8 cellular contexts compared by ENCODE assay signal in the genomic region with DNA sequence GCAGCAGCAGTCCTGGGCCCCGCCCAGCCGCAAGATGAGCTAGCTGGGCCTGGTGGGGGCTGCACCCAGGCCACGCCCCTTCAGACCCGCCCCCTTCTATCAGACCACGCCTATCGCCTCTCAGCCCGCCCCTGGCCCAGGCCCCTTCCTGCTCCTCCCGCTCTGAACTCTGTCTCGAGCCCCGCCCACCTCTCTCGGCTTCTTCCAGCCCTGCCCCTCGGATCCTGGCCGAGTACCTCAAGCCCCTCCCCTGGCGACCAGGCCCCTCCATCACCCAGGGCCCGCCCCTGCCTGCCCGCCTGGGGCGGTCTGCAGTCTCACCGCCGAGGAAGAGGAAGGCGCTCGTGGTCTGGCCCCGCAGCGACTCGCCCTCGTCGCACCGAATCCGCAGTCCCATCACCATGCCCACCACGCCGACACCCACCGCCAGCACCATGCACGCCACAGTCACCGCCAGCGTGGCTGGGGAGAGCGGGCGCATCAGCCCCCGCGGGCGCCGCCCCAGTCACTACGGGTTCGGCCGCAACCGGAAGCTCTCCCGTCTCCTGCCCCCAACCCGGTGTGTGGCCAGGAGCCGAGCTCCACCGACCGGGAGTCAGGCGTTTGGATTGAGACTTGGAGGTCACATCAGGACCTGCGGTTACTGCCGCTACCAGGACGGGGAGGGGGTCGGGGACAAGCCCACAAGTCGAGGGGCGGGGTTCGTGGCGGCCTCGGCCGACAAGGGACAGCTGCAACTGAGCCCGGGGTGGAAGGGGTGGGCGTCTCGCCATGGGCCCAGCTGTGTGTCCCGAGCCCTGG. TPM values are rescaled to one million over a fixed set of nuclear protein-coding genes. Genes with fewer than 3 reads are reported as not detected.
DNase-seq lines count a peak whose midpoint lies in the region; ATAC-seq, FAIRE-seq and TF ChIP-seq lines count a peak whose summit lies in the region.

No MANE protein-coding gene starts in this region.

- H4K20me1 ChIP-seq in HepG2 (ENCODE audit: insufficient read depth, low read length) = no peaks in the 10 kb centered on the region

- TF ChIP-seq EP300 in HepG2 (IDR thresholded peaks at IDR 0.05; ENCODE audit: low read depth in 2 of 2, low read length in 2 of 2) = no peak
- peak; percentile 22; the same call in 1 of the 2 replicates for TF ChIP-seq EP300 in HepG2 (CRISPR knock-in tag; IDR thresholded peaks at IDR 0.05; ENCODE audit: borderline replicate concordance)

- TF ChIP-seq RAD21 in HepG2 (CRISPR knock-in tag; IDR thresholded peaks at IDR 0.05) = peak; percentile 70

- POLR2A ChIA-PET in HepG2 (lab: Yijun Ruan, JAX) = interaction anchor here (1.1 to 2.3 kb wide), 15 partner anchors 9 to 106 kb away, joined by 3 to 91 read pairs (median 9); partner anchors contain the start of genes LIM2 and VSIG10L

- CTCF ChIA-PET in HepG2 (lab: Yijun Ruan, JAX; ENCODE audit: low intra/inter-chr PET ratio, low total read pairs) = no interaction called here

- peaks cover 37% of the 10 kb centered on the region for H3K79me2 ChIP-seq in HepG2 (ENCODE audit: insufficient read depth, low read length)

- WGBS in HepG2 (ENCODE audit: low lambda C conversion rate) = 0% methylated on average over 11 of the region's 64 CpGs

- H3K27me3 Mint-ChIP-seq in dendritic cell treated with granulocyte-macrophage colony-stimulating factor and Interleukin-4, amounts not matched to agents 40 ng/mL and 50 ng/mL, for 4 days = no peaks in the 10 kb centered on the region

- TSS peak; percentile 43 for BruUV-seq in HepG2 (replicated peaks; lab: Mats Ljungman, UMichigan)

- TF ChIP-seq POLR2A in HepG2 (IDR thresholded peaks at IDR 0.05; ENCODE audit: insufficient read depth in 1 of 2, low read depth in 2 of 2, low read length in 2 of 2) = peak in 1 of 2 experiments; percentile 82

- peaks cover 68% of the 10 kb centered on the region for H3K4me1 Mint-ChIP-seq in dendritic cell treated with granulocyte-macrophage colony-stimulating factor and Interleukin-4, amounts not matched to agents 40 ng/mL and 50 ng/mL, for 4 days (ENCODE audit: low read depth)

- no peaks in the 10 kb centered on the region for H3K9me3 Mint-ChIP-seq in dendritic cell treated with granulocyte-macrophage colony-stimulating factor and Interleukin-4, amounts not matched to agents 40 ng/mL and 50 ng/mL, for 4 days

- intact Hi-C loops in dendritic cell treated with granulocyte-macrophage colony-stimulating factor and Interleukin-4, amounts not matched to agents 40 ng/mL and 50 ng/mL, for 4 days (cut with micrococcal nuclease) = loop anchor here (1.0 kb wide), 2 partner anchors 27 to 28 kb away; no protein-coding TSS in a partner anchor
- intact Hi-C loops in HepG2 (cut with micrococcal nuclease; ENCODE audit: unreplicated experiment) = loop anchor here (1.0 kb wide), 2 partner anchors 13 to 40 kb away; no protein-coding TSS in a partner anchor

- H3K4me3 ChIP-seq in HepG2 (replicated peaks in 1 of 3; ENCODE audit: insufficient read depth in 1 of 3, low read depth in 2 of 3, low read length in 3 of 3) = peak overlapping the region; percentile 80 to 94 (median 94)

- in situ Hi-C loops in HepG2 (cut with HindIII; ENCODE audit: extremely low pct_ligation_motif_present, low pct_unique_long_range_greater_than_20kb) = no loop called here

- DNase-seq in NCI-H146 (lab: John Stamatoyannopoulos, UW) (peak; percentile 19), NCI-H146 treated with DMSO at 0.1 percent for 48 hours (lab: John Stamatoyannopoulos, UW; ENCODE audit: unreplicated experiment) (no peak), NCI-H748 (lab: John Stamatoyannopoulos, UW; ENCODE audit: unreplicated experiment) (peak; percentile 93), HepG2 (ENCODE audit: low spot score) (peak; percentile 96)
- peak; percentile 96 to 98 for DNase-seq in activated CD4-positive, alpha-beta T cell treated with anti-CD3 and anti-CD28 coated beads, Interleukin-2, amount 50 U/mL, for 24 hours (ENCODE audit: low read depth in 1 of 2, low spot score in 1 of 2)
- DNase-seq in stimulated activated CD4-positive, alpha-beta T cell treated with anti-CD3 and anti-CD28 coated beads, Interleukin-2, amount 100 ng/mL, for 48 hours = peak; percentile 99

- TF ChIP-seq CTCF in HepG2 (CRISPR knock-in tag; IDR thresholded peaks at IDR 0.05) = no peak; the same call in 1 of the 2 replicates

- peak; percentile 90 for FAIRE-seq in HepG2 (lab: Jason Lieb, UNC)

- peak overlapping the region; percentile 77 for H3K4me3 Mint-ChIP-seq in dendritic cell treated with granulocyte-macrophage colony-stimulating factor and Interleukin-4, amounts not matched to agents 40 ng/mL and 50 ng/mL, for 4 days

- H2AFZ ChIP-seq in HepG2 (ENCODE audit: low read length) = no peak overlapping the region

- H3K9me3 ChIP-seq in HepG2 (ENCODE audit: low read length) = no peaks in the 10 kb centered on the region

- peak overlapping the region; percentile 98 for H3K4me2 ChIP-seq in HepG2 (ENCODE audit: low read depth, low read length)

- peaks cover 52% of the 10 kb centered on the region for H3K4me1 ChIP-seq in HepG2 (ENCODE audit: insufficient read depth, low read length)

- peak overlapping the region; percentile 85 for H3K27ac Mint-ChIP-seq in dendritic cell treated with granulocyte-macrophage colony-stimulating factor and Interleukin-4, amounts not matched to agents 40 ng/mL and 50 ng/mL, for 4 days

- H3K36me3 Mint-ChIP-seq in dendritic cell treated with granulocyte-macrophage colony-stimulating factor and Interleukin-4, amounts not matched to agents 40 ng/mL and 50 ng/mL, for 4 days (ENCODE audit: low read depth) = peaks cover 13% of the 10 kb centered on the region

- peak; percentile 63 for ATAC-seq in HG03039 (IDR thresholded peaks at IDR 0.05; ENCODE audit: unreplicated experiment)
- ATAC-seq in HepG2 = peak; percentile 64

- H3K9ac ChIP-seq in HepG2 (ENCODE audit: insufficient read depth, low read depth, low read length) = peak overlapping the region; percentile 99

- no peaks in the 10 kb centered on the region for H3K36me3 ChIP-seq in HepG2 (replicated peaks in 1 of 2; ENCODE audit: control insufficient read depth in 1 of 2, insufficient read depth in 2 of 2, low read length in 2 of 2)

- peaks cover 0 to 12% of the 10 kb centered on the region in 2 experiments; a peak in 2 of 5 replicates for H3K27me3 ChIP-seq in HepG2 (ENCODE audit: control insufficient read depth in 1 of 2, insufficient read depth in 2 of 2, low read length in 2 of 2)

- H3K27ac ChIP-seq in HepG2 (ENCODE audit: extremely low read length, insufficient read depth, low read length) = peak overlapping the region; percentile 100

RNA-seq across cellular contexts. Expression of gene CLDND2, which starts 1.0 kb away (rescaled TPM):
- total RNA-seq in HepG2 (2016; rRNA removed; fragmentation: Illumina TruSeq; extraction: Trizol) = 1.1 and 1.8 TPM in 2 replicates
- 2.7 and 4.1 TPM in 2 replicates for total RNA-seq in HepG2 (2016; cell fraction: cytosol; rRNA removed; fragmentation: Illumina TruSeq; extraction: Trizol; ENCODE audit: low read depth)
- total RNA-seq in HepG2 (2016; cell fraction: insoluble cytoplasmic fraction; rRNA removed; fragmentation: Illumina TruSeq; extraction: Trizol) = 2.4 TPM in 1 of 2 replicates, not detected in the other
- total RNA-seq in HepG2 (2016; cell fraction: membrane; rRNA removed; fragmentation: Illumina TruSeq; extraction: Trizol) = 2.3 TPM in 2 replicates
- total RNA-seq in HepG2 (2016; cell fraction: nucleus; rRNA removed; fragmentation: Illumina TruSeq; extraction: Trizol) = 2.7 and 6.2 TPM in 2 replicates
- polyA plus RNA-seq in HepG2 (2011; rRNA removed) = 0.84 and 1.6 TPM in 2 replicates
- not detected in 2 replicates for polyA plus RNA-seq in HepG2 (2011; cell fraction: cytosol; rRNA removed)
- polyA plus RNA-seq in HepG2 (2011; cell fraction: nucleus; rRNA removed) = 1.3 and 2.4 TPM in 2 replicates
- polyA plus RNA-seq in HepG2 (2012) = 3.7 and 5.0 TPM in 2 replicates
- 3.6 and 5.6 TPM in 2 replicates for polyA plus RNA-seq in HepG2 (2016; cell fraction: cytosol; fragmentation: Illumina TruSeq; extraction: Trizol; ENCODE audit: low read depth)
- polyA plus RNA-seq in HepG2 (2016; cell fraction: insoluble cytoplasmic fraction; fragmentation: Illumina TruSeq; extraction: Trizol; ENCODE audit: low read depth) = 1.3 and 2.6 TPM in 2 replicates
- polyA plus RNA-seq in HepG2 (2016; cell fraction: membrane; fragmentation: Illumina TruSeq; extraction: Trizol; ENCODE audit: low read depth) = 2.3 and 2.8 TPM in 2 replicates
- 5.7 and 13.4 TPM in 2 replicates for polyA plus RNA-seq in HepG2 (2016; cell fraction: nucleus; fragmentation: Illumina TruSeq; extraction: Trizol; ENCODE audit: insufficient read depth, low read depth)
- polyA minus RNA-seq in HepG2 (2011; rRNA and poly(A)+ RNA removed; ENCODE audit: low replicate concordance) = 1.4 TPM in 1 of 2 replicates, not detected in the other
- polyA minus RNA-seq in HepG2 (2011; cell fraction: cytosol; rRNA and poly(A)+ RNA removed) = not detected in 2 replicates
- 3.0 and 4.2 TPM in 2 replicates for polyA minus RNA-seq in HepG2 (2011; cell fraction: nucleus; rRNA and poly(A)+ RNA removed)

RNA-seq across cellular contexts. Expression of gene ETFB, which starts 1.6 kb away (rescaled TPM):
- total RNA-seq in HepG2 (2016; rRNA removed; fragmentation: Illumina TruSeq; extraction: Trizol) = 678 and 853 TPM in 2 replicates
- total RNA-seq in HepG2 (2016; cell fraction: cytosol; rRNA removed; fragmentation: Illumina TruSeq; extraction: Trizol; ENCODE audit: low read depth) = 187 and 190 TPM in 2 replicates
- 701 and 868 TPM in 2 replicates for total RNA-seq in HepG2 (2016; cell fraction: insoluble cytoplasmic fraction; rRNA removed; fragmentation: Illumina TruSeq; extraction: Trizol)
- total RNA-seq in HepG2 (2016; cell fraction: membrane; rRNA removed; fragmentation: Illumina TruSeq; extraction: Trizol) = 206 and 231 TPM in 2 replicates
- total RNA-seq in HepG2 (2016; cell fraction: nucleus; rRNA removed; fragmentation: Illumina TruSeq; extraction: Trizol) = 228 and 251 TPM in 2 replicates
- polyA plus RNA-seq in HepG2 (2011; rRNA removed) = 1,171 and 1,314 TPM in 2 replicates
- polyA plus RNA-seq in HepG2 (2011; cell fraction: cytosol; rRNA removed) = 1,380 and 2,015 TPM in 2 replicates
- 550 and 597 TPM in 2 replicates for polyA plus RNA-seq in HepG2 (2011; cell fraction: nucleus; rRNA removed)
- 654 and 683 TPM in 2 replicates for polyA plus RNA-seq in HepG2 (2012)
- 206 and 220 TPM in 2 replicates for polyA plus RNA-seq in HepG2 (2016; cell fraction: cytosol; fragmentation: Illumina TruSeq; extraction: Trizol; ENCODE audit: low read depth)
- 802 and 838 TPM in 2 replicates for polyA plus RNA-seq in HepG2 (2016; cell fraction: insoluble cytoplasmic fraction; fragmentation: Illumina TruSeq; extraction: Trizol; ENCODE audit: low read depth)
- polyA plus RNA-seq in HepG2 (2016; cell fraction: membrane; fragmentation: Illumina TruSeq; extraction: Trizol; ENCODE audit: low read depth) = 172 and 183 TPM in 2 replicates
- 373 and 382 TPM in 2 replicates for polyA plus RNA-seq in HepG2 (2016; cell fraction: nucleus; fragmentation: Illumina TruSeq; extraction: Trizol; ENCODE audit: insufficient read depth, low read depth)
- polyA minus RNA-seq in HepG2 (2011; rRNA and poly(A)+ RNA removed; ENCODE audit: low replicate concordance) = 108 and 610 TPM in 2 replicates
- 250 and 276 TPM in 2 replicates for polyA minus RNA-seq in HepG2 (2011; cell fraction: cytosol; rRNA and poly(A)+ RNA removed)
- polyA minus RNA-seq in HepG2 (2011; cell fraction: nucleus; rRNA and poly(A)+ RNA removed) = 141 and 147 TPM in 2 replicates

RNA-seq across cellular contexts. Expression of gene NKG7, which starts 4.7 kb away (rescaled TPM):
- not detected in 2 replicates for total RNA-seq in HepG2 (2016; rRNA removed; fragmentation: Illumina TruSeq; extraction: Trizol)
- not detected in 2 replicates for total RNA-seq in HepG2 (2016; cell fraction: cytosol; rRNA removed; fragmentation: Illumina TruSeq; extraction: Trizol; ENCODE audit: low read depth)
- total RNA-seq in HepG2 (2016; cell fraction: insoluble cytoplasmic fraction; rRNA removed; fragmentation: Illumina TruSeq; extraction: Trizol) = not detected in 2 replicates
- total RNA-seq in HepG2 (2016; cell fraction: membrane; rRNA removed; fragmentation: Illumina TruSeq; extraction: Trizol) = not detected in 2 replicates
- total RNA-seq in HepG2 (2016; cell fraction: nucleus; rRNA removed; fragmentation: Illumina TruSeq; extraction: Trizol) = not detected in 2 replicates
- polyA plus RNA-seq in HepG2 (2011; rRNA removed) = 0.21 and 0.40 TPM in 2 replicates
- 0.16 TPM in 1 of 2 replicates, not detected in the other for polyA plus RNA-seq in HepG2 (2011; cell fraction: cytosol; rRNA removed)
- polyA plus RNA-seq in HepG2 (2011; cell fraction: nucleus; rRNA removed) = not detected in 2 replicates
- polyA plus RNA-seq in HepG2 (2012) = 0.25 and 0.42 TPM in 2 replicates
- not detected in 2 replicates for polyA plus RNA-seq in HepG2 (2016; cell fraction: cytosol; fragmentation: Illumina TruSeq; extraction: Trizol; ENCODE audit: low read depth)
- polyA plus RNA-seq in HepG2 (2016; cell fraction: insoluble cytoplasmic fraction; fragmentation: Illumina TruSeq; extraction: Trizol; ENCODE audit: low read depth) = not detected in 2 replicates
- polyA plus RNA-seq in HepG2 (2016; cell fraction: membrane; fragmentation: Illumina TruSeq; extraction: Trizol; ENCODE audit: low read depth) = not detected in 2 replicates
- not detected in 2 replicates for polyA plus RNA-seq in HepG2 (2016; cell fraction: nucleus; fragmentation: Illumina TruSeq; extraction: Trizol; ENCODE audit: insufficient read depth, low read depth)
- polyA minus RNA-seq in HepG2 (2011; rRNA and poly(A)+ RNA removed; ENCODE audit: low replicate concordance) = not detected in 2 replicates
- not detected in 2 replicates for polyA minus RNA-seq in HepG2 (2011; cell fraction: cytosol; rRNA and poly(A)+ RNA removed)
- not detected in 2 replicates for polyA minus RNA-seq in HepG2 (2011; cell fraction: nucleus; rRNA and poly(A)+ RNA removed)

RNA-seq across cellular contexts. Expression of gene LIM2, which starts 20.0 kb away (rescaled TPM):
- not detected in 2 replicates for total RNA-seq in HepG2 (2016; rRNA removed; fragmentation: Illumina TruSeq; extraction: Trizol)
- total RNA-seq in HepG2 (2016; cell fraction: cytosol; rRNA removed; fragmentation: Illumina TruSeq; extraction: Trizol; ENCODE audit: low read depth) = not detected in 2 replicates
- not detected in 2 replicates for total RNA-seq in HepG2 (2016; cell fraction: insoluble cytoplasmic fraction; rRNA removed; fragmentation: Illumina TruSeq; extraction: Trizol)
- 0.19 TPM in 1 of 2 replicates, not detected in the other for total RNA-seq in HepG2 (2016; cell fraction: membrane; rRNA removed; fragmentation: Illumina TruSeq; extraction: Trizol)
- total RNA-seq in HepG2 (2016; cell fraction: nucleus; rRNA removed; fragmentation: Illumina TruSeq; extraction: Trizol) = not detected in 2 replicates
- polyA plus RNA-seq in HepG2 (2011; rRNA removed) = 1.3 and 1.8 TPM in 2 replicates
- 2.1 and 2.3 TPM in 2 replicates for polyA plus RNA-seq in HepG2 (2011; cell fraction: cytosol; rRNA removed)
- 0.72 and 1.6 TPM in 2 replicates for polyA plus RNA-seq in HepG2 (2011; cell fraction: nucleus; rRNA removed)
- 0.57 and 1.0 TPM in 2 replicates for polyA plus RNA-seq in HepG2 (2012)
- polyA plus RNA-seq in HepG2 (2016; cell fraction: cytosol; fragmentation: Illumina TruSeq; extraction: Trizol; ENCODE audit: low read depth) = not detected in 2 replicates
- not detected in 2 replicates for polyA plus RNA-seq in HepG2 (2016; cell fraction: insoluble cytoplasmic fraction; fragmentation: Illumina TruSeq; extraction: Trizol; ENCODE audit: low read depth)
- not detected in 2 replicates for polyA plus RNA-seq in HepG2 (2016; cell fraction: membrane; fragmentation: Illumina TruSeq; extraction: Trizol; ENCODE audit: low read depth)
- not detected in 2 replicates for polyA plus RNA-seq in HepG2 (2016; cell fraction: nucleus; fragmentation: Illumina TruSeq; extraction: Trizol; ENCODE audit: insufficient read depth, low read depth)
- 1.3 TPM in 1 of 2 replicates, not detected in the other for polyA minus RNA-seq in HepG2 (2011; rRNA and poly(A)+ RNA removed; ENCODE audit: low replicate concordance)
- polyA minus RNA-seq in HepG2 (2011; cell fraction: cytosol; rRNA and poly(A)+ RNA removed) = 0.69 TPM in 1 of 2 replicates, not detected in the other
- polyA minus RNA-seq in HepG2 (2011; cell fraction: nucleus; rRNA and poly(A)+ RNA removed) = not detected in 2 replicates

RNA-seq across cellular contexts. Expression of gene C19orf84, which starts 22.6 kb away (rescaled TPM):
- total RNA-seq in HepG2 (2016; rRNA removed; fragmentation: Illumina TruSeq; extraction: Trizol) = not detected in 2 replicates
- total RNA-seq in HepG2 (2016; cell fraction: cytosol; rRNA removed; fragmentation: Illumina TruSeq; extraction: Trizol; ENCODE audit: low read depth) = not detected in 2 replicates
- not detected in 2 replicates for total RNA-seq in HepG2 (2016; cell fraction: insoluble cytoplasmic fraction; rRNA removed; fragmentation: Illumina TruSeq; extraction: Trizol)
- not detected in 2 replicates for total RNA-seq in HepG2 (2016; cell fraction: membrane; rRNA removed; fragmentation: Illumina TruSeq; extraction: Trizol)
- not detected in 2 replicates for total RNA-seq in HepG2 (2016; cell fraction: nucleus; rRNA removed; fragmentation: Illumina TruSeq; extraction: Trizol)
- 0.05 and 0.20 TPM in 2 replicates for polyA plus RNA-seq in HepG2 (2011; rRNA removed)
- not detected in 2 replicates for polyA plus RNA-seq in HepG2 (2011; cell fraction: cytosol; rRNA removed)
- polyA plus RNA-seq in HepG2 (2011; cell fraction: nucleus; rRNA removed) = 0.10 and 0.13 TPM in 2 replicates
- polyA plus RNA-seq in HepG2 (2012) = 0.13 TPM in 1 of 2 replicates, not detected in the other
- 0.23 TPM in 2 replicates for polyA plus RNA-seq in HepG2 (2016; cell fraction: cytosol; fragmentation: Illumina TruSeq; extraction: Trizol; ENCODE audit: low read depth)
- polyA plus RNA-seq in HepG2 (2016; cell fraction: insoluble cytoplasmic fraction; fragmentation: Illumina TruSeq; extraction: Trizol; ENCODE audit: low read depth) = not detected in 2 replicates
- 0.23 TPM in 1 of 2 replicates, not detected in the other for polyA plus RNA-seq in HepG2 (2016; cell fraction: membrane; fragmentation: Illumina TruSeq; extraction: Trizol; ENCODE audit: low read depth)
- not detected in 2 replicates for polyA plus RNA-seq in HepG2 (2016; cell fraction: nucleus; fragmentation: Illumina TruSeq; extraction: Trizol; ENCODE audit: insufficient read depth, low read depth)
- polyA minus RNA-seq in HepG2 (2011; rRNA and poly(A)+ RNA removed; ENCODE audit: low replicate concordance) = not detected in 2 replicates
- polyA minus RNA-seq in HepG2 (2011; cell fraction: cytosol; rRNA and poly(A)+ RNA removed) = not detected in 2 replicates
- polyA minus RNA-seq in HepG2 (2011; cell fraction: nucleus; rRNA and poly(A)+ RNA removed) = not detected in 2 replicates
